ENCODE assay signal across 30 cellular contexts in genomic region chr16:1908081-1908633, GRCh38. TPM values are rescaled to one million over a fixed set of nuclear protein-coding genes. Genes with fewer than 3 reads are reported as not detected.
"Had no signal": no experiment of that assay in that cellular context is flagged by ENCODE, and none has a peak within 500 bp of the region (broad histone marks: within the 10 kb centered on the region; RNA-seq: fewer than 3 reads in every experiment).

No MANE protein-coding gene starts in this region.

- H3K4me1 Mint-ChIP-seq: stimulated activated memory B cell treated with anti-CD40 and anti-IgM and Interleukin-4, amounts not matched to agents 10 μg/mL and 1 μg/mL and 100 μg/mL, for 72 hours; stimulated activated naive CD8-positive, alpha-beta T cell treated with anti-CD3 and anti-CD28 coated beads, Interleukin-15, amount 100 ng/mL, for 72 hours had no signal

- H3K4me3 Mint-ChIP-seq: activated naive CD8-positive, alpha-beta T cell; natural killer cell treated with Interleukin-12 subunit alpha and Interleukin-12 subunit beta and Interleukin-15 and Interleukin-18, amount 100 ng/mL, for 72 hours; stimulated activated memory B cell treated with anti-CD40 and anti-IgM and Interleukin-4, amounts not matched to agents 10 μg/mL and 1 μg/mL and 100 μg/mL, for 72 hours; stimulated activated naive CD8-positive, alpha-beta T cell treated with anti-CD3 and anti-CD28 coated beads, Interleukin-15, amount 100 ng/mL, for 72 hours had no signal

- DNase-seq: activated CD4-positive, alpha-beta T cell treated with anti-CD3 and anti-CD28 coated beads for 4 hours; activated CD4-positive, alpha-beta T cell treated with anti-CD3 and anti-CD28 coated beads, Interleukin-2, amount 50 U/mL, for 4 hours; activated effector memory CD4-positive, alpha-beta T cell treated with Interleukin-2 at 50 U/mL for 16 hours; activated naive CD4-positive, alpha-beta T cell treated with Interleukin-2 at 50 U/mL for 16 hours; anterior cingulate cortex; dermis blood vessel endothelial cell; effector memory CD4-positive, alpha-beta T cell; erythroblast; heart left ventricle; left lung; lower lobe of right lung; mesenchymal stem cell; sigmoid colon; small intestine; stimulated activated CD4-positive, alpha-beta T cell treated with anti-CD3 and anti-CD28 coated beads, Interleukin-4, amount 100 ng/mL, for 24 hours; stimulated activated naive CD8-positive, alpha-beta T cell treated with anti-CD3 and anti-CD28 coated beads, Interleukin-15, amount 100 ng/mL, for 72 hours; substantia nigra; upper lobe of left lung had no signal

- H3K27ac Mint-ChIP-seq: activated naive CD8-positive, alpha-beta T cell; natural killer cell treated with Interleukin-12 subunit alpha and Interleukin-12 subunit beta and Interleukin-15 and Interleukin-18, amount 100 ng/mL, for 72 hours; stimulated activated memory B cell treated with anti-CD40 and anti-IgM and Interleukin-4, amounts not matched to agents 10 μg/mL and 1 μg/mL and 100 μg/mL, for 72 hours; stimulated activated naive CD8-positive, alpha-beta T cell treated with anti-CD3 and anti-CD28 coated beads, Interleukin-15, amount 100 ng/mL, for 72 hours had no signal

- H3K9me3 Mint-ChIP-seq: natural killer cell treated with Interleukin-12 subunit alpha and Interleukin-12 subunit beta and Interleukin-15 and Interleukin-18, amount 100 ng/mL, for 72 hours; stimulated activated memory B cell treated with anti-CD40 and anti-IgM and Interleukin-4, amounts not matched to agents 10 μg/mL and 1 μg/mL and 100 μg/mL, for 72 hours; stimulated activated naive CD8-positive, alpha-beta T cell treated with anti-CD3 and anti-CD28 coated beads, Interleukin-15, amount 100 ng/mL, for 72 hours had no signal

- H3K36me3 Mint-ChIP-seq: activated naive CD8-positive, alpha-beta T cell; natural killer cell treated with Interleukin-12 subunit alpha and Interleukin-12 subunit beta and Interleukin-15 and Interleukin-18, amount 100 ng/mL, for 72 hours; stimulated activated memory B cell treated with anti-CD40 and anti-IgM and Interleukin-4, amounts not matched to agents 10 μg/mL and 1 μg/mL and 100 μg/mL, for 72 hours had no signal

- H3K4me1 ChIP-seq: heart left ventricle, left lung, lower lobe of right lung, prostate gland, sigmoid colon had no signal

- H3K9me3 ChIP-seq: heart left ventricle, left lung, lower lobe of right lung, neutrophil, pancreas, prostate gland, sigmoid colon, upper lobe of left lung, vagina had no signal

- H3K27ac ChIP-seq: heart left ventricle, left lung, lower lobe of right lung, neutrophil, pancreas, prostate gland, sigmoid colon, upper lobe of left lung, vagina had no signal

- H3K4me3 ChIP-seq: heart left ventricle, left lung, lower lobe of right lung, pancreas, prostate gland, sigmoid colon, upper lobe of left lung, vagina had no signal

- ATAC-seq: heart left ventricle; left lung; lower lobe of right lung; pancreas; stimulated activated memory B cell treated with anti-CD40 and anti-IgM and Interleukin-4, amounts not matched to agents 10 μg/mL and 1 μg/mL and 100 μg/mL, for 72 hours had no signal

- H3K36me3 ChIP-seq: heart left ventricle, left lung, lower lobe of right lung, neutrophil, pancreas, prostate gland, sigmoid colon, upper lobe of left lung, vagina had no signal

- H3K27me3 ChIP-seq: pancreas, upper lobe of left lung, vagina had no signal

RNA-seq across cellular contexts. Expression of gene HS3ST6, which starts 10.1 kb away (rescaled TPM):
- total RNA-seq: bronchial epithelial cell; dermis blood vessel endothelial cell; fibroblast of lung; fibroblast of villous mesenchyme; heart left ventricle; mononuclear cell; natural killer cell treated with Interleukin-12 subunit alpha and Interleukin-12 subunit beta and Interleukin-15 and Interleukin-18, amount 100 ng/mL, for 72 hours; pancreas; sigmoid colon; T-helper 1 cell treated with Interleukin-12 subunit alpha and Interleukin-12 subunit beta and Interleukin-4 antibody, amounts not matched to agents 30 ng/mL and 1 ng/mL, for 36 hours had no signal
- polyA plus RNA-seq: fibroblast of lung, heart left ventricle had no signal

RNA-seq across cellular contexts. Expression of gene MEIOB, which starts 36.2 kb away (rescaled TPM):
- total RNA-seq: dermis blood vessel endothelial cell; fibroblast of lung; fibroblast of villous mesenchyme; heart left ventricle; left lung; lower lobe of right lung; mononuclear cell; natural killer cell treated with Interleukin-12 subunit alpha and Interleukin-12 subunit beta and Interleukin-15 and Interleukin-18, amount 100 ng/mL, for 72 hours; sigmoid colon; T-helper 1 cell treated with Interleukin-12 subunit alpha and Interleukin-12 subunit beta and Interleukin-4 antibody, amounts not matched to agents 30 ng/mL and 1 ng/mL, for 36 hours; vagina had no signal
- polyA plus RNA-seq: fibroblast of lung, heart left ventricle had no signal

RNA-seq across cellular contexts. Expression of gene RPL3L, which starts 46.3 kb away (rescaled TPM):
- total RNA-seq: dermis blood vessel endothelial cell; fibroblast of lung; fibroblast of villous mesenchyme; lower lobe of right lung; mononuclear cell; sigmoid colon; T-helper 1 cell treated with Interleukin-12 subunit alpha and Interleukin-12 subunit beta and Interleukin-4 antibody, amounts not matched to agents 30 ng/mL and 1 ng/mL, for 36 hours; upper lobe of left lung; vagina had no signal
- polyA plus RNA-seq: fibroblast of lung had no signal
